ENCODE assay signal across 8 cellular contexts in the genomic region with DNA sequence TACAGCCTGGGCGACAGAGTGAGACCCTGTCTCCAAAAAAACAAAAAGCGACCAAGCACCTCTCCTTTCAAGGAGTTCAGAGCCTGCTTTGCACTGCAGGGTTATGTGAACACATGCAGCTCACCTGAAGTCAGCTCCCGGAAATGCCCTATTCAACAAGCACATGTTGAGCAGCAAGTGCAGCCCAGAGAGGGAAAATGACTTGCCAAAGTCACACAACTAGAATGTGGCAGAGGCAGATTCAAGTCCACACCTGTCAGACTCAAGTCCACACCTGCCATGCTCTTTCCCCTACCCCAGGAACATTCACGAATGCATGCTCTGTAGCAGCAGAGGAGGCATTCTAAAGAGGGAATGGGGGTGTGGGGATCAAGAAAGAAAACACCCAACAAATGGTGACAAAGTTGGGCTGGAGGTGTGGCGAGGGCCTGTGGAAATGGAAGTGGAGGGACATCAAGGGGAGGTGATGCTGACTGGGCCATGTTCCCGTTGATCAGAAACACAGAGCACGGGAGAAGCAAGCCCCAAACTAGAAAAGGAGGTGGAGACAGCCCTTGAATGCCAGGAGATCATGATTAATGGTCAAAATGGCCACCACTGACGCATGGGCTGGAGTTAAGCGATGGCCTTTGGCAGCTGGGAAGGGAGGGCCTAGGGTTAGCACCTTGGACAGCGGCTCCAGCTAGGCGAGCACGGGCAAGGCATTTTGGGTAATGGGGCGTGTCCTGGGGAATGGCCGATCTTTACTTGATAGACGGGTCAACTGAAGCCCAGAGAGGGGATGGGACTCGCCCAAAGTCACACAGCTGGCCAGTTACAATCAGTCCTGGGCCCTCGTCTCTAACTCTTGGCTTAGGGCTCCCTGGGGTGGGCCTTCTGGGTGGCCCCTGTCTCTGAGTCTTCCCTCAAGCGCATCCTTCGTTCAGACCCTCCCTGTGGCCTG. TPM values are rescaled to one million over a fixed set of nuclear protein-coding genes. Genes with fewer than 3 reads are reported as not detected.
DNase-seq lines count a peak whose midpoint lies in the region; ATAC-seq and TF ChIP-seq lines count a peak whose summit lies in the region.

No MANE protein-coding gene starts in this region.

- ATAC-seq in GM18517 (IDR thresholded peaks at IDR 0.05; ENCODE audit: unreplicated experiment) = no peak
- ATAC-seq in GM21717 (IDR thresholded peaks at IDR 0.05; ENCODE audit: unreplicated experiment) = no peak

- TF ChIP-seq CTCF in HFFc6 (IDR thresholded peaks at IDR 0.05) = no peak

- DNase-seq in AG20443 (ENCODE audit: low spot score) (peak; percentile 76), HFFc6 (peak; percentile 48), iPS-NIHi11 (ENCODE audit: low spot score) (peak; percentile 89), occipital lobe (lab: John Stamatoyannopoulos, UW) (no peak), NCI-H1105 (lab: John Stamatoyannopoulos, UW) (no peak)
- DNase-seq in activated CD4-positive, alpha-beta T cell treated with anti-CD3 and anti-CD28 coated beads, Interleukin-2, amount 50 U/mL, for 48 hours = peak; percentile 52 to 60

- peaks cover 34% of the 10 kb centered on the region for H3K27me3 Mint-ChIP-seq in HFFc6 (ENCODE audit: insufficient read depth)

- no peaks in the 10 kb centered on the region for H3K36me3 Mint-ChIP-seq in HFFc6 (ENCODE audit: low read depth)

- no peak overlapping the region for H3K4me3 Mint-ChIP-seq in HFFc6

- peaks cover 6% of the 10 kb centered on the region; the same call in 1 of the 2 replicates for H3K4me1 Mint-ChIP-seq in HFFc6 (ENCODE audit: low read depth)

- H3K27ac Mint-ChIP-seq in HFFc6 = no peak overlapping the region

- no peaks in the 10 kb centered on the region for H3K9me3 Mint-ChIP-seq in HFFc6

RNA-seq across cellular contexts. Expression of a gene that starts 21.5 kb away (rescaled TPM):
- under 1 TPM in 2 of 6 experiments, not detected in 4; 0.07 to 0.19 TPM for total RNA-seq in HFFc6 (2021; fragmentation: NEBNext Ultra II Directional; extraction: Animal tissue kit (Norgen Biotek cat#: 25700))
- 26.4 TPM for total RNA-seq in occipital lobe

Comparison
In these comparisons a context has a peak if more than half of its experiments do, and no peak if none do; other contexts are left out.
1. DNase-seq: peak in AG20443 (single experiment), HFFc6 (single experiment), activated CD4-positive, alpha-beta T cell treated with anti-CD3 and anti-CD28 coated beads, Interleukin-2, amount 50 U/mL, for 48 hours (2 of 2) and iPS-NIHi11 (single experiment); none in occipital lobe (single experiment) and NCI-H1105 (single experiment).
2. RNA of a gene that starts 21.5 kb away (total RNA-seq): 26.4 TPM in occipital lobe (single experiment); 0.07 to 0.19 TPM in HFFc6; every median in the first group is over 10 times any median in the second.